8 cellular contexts compared by ENCODE assay signal in the genomic region with DNA sequence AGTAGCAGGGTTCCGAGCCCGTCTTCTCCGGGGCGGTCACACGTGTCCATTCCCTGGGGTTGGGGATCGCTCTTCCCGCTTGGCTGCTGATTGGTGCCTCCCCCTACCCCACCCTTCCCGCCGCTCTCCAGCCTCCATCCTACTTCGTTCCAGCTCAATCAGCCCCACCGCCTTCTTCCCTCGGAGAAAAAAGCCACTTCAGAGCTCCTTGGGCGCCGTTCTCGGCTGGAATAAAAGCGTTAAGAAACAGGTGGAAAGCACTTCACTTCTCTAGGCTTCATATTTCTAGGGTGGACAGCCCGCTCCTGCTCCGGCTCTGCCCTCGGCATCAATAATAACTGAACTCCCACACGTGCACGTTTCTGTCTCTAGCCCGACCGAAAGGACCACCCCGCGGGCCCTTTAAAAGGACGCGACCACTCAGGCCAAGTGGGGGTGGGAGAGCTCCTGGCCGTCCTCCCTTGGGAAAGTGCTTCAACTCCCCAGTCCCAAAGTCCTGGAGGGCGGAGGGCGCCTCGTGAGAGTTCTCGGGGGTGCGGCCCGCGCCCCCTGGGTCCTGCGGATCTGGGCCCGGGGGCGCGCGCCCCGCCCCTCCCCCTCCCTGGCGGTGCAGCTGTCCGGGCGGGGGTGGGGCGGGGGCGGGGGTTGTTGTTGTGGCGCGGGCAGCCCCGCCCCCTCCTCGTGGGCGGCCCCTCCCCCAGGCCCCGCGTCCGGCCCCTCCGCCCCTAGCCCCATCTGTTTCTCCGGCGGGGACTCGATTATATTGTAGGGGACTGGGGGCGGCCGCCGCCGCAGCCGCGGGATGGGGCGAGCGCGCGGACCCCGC. TPM values are rescaled to one million over a fixed set of nuclear protein-coding genes. Genes with fewer than 3 reads are reported as not detected.
DNase-seq lines count a peak whose midpoint lies in the region; ATAC-seq, FAIRE-seq and TF ChIP-seq lines count a peak whose summit lies in the region.

CECR2 (plus strand) TSS at position 734 of the 826 bp plus-strand sequence. CDS start 324 bp downstream, outside the sequence.

- H3K4me2 ChIP-seq in fibroblast of lung (ENCODE audit: extremely low read depth, insufficient read depth, low read length): peak within 1 kb of the TSS; percentile 44

- DNase-seq in D721Med (ENCODE audit: insufficient read length, low spot score) (peak; percentile 51), LoVo (ENCODE audit: low spot score) (peak; percentile 31), fibroblast of lung (ENCODE audit: low read depth in 2 of 2) (peak; percentile 10 to 61), GM19240 (ENCODE audit: insufficient read length, low spot score) (no peak)
- DNase-seq in T-helper 2 cell treated with Interferon-gamma antibody and Interleukin-4, amounts not matched to agents 5 μg/mL and 100 μg/mL, for 36 hours (ENCODE audit: low spot score): no peak
- DNase-seq in naive thymus-derived CD8-positive, alpha-beta T cell: peak in 2 of 10 donors; percentile 7 to 16

- peaks cover 31% of the 10 kb centered on the region for H3K27me3 ChIP-seq in fibroblast of lung (ENCODE audit: control insufficient read depth, insufficient read depth, low read length)

- H2AFZ ChIP-seq in fibroblast of lung (ENCODE audit: low read length): no peak within 1 kb of the TSS

- H3K9ac ChIP-seq in fibroblast of lung (ENCODE audit: insufficient read depth, low read length): no peak within 1 kb of the TSS

- no peaks in the 10 kb centered on the region for H3K36me3 Mint-ChIP-seq in T-helper 2 cell treated with Interferon-gamma antibody and Interleukin-4, amounts not matched to agents 5 μg/mL and 100 μg/mL, for 36 hours (ENCODE audit: low read depth)
- peaks cover 0 to 6% (median 3%) of the 10 kb centered on the region in 3 donors for H3K36me3 Mint-ChIP-seq in naive thymus-derived CD8-positive, alpha-beta T cell

- no peak for TF ChIP-seq CTCF in D721Med (IDR thresholded peaks at IDR 0.05; ENCODE audit: insufficient read depth, missing control alignments)
- no peak for TF ChIP-seq CTCF in fibroblast of lung (conservative IDR thresholded peaks at IDR 0.05 in 1 of 2, IDR thresholded peaks at IDR 0.05 in 1 of 2; ENCODE audit: low read depth in 1 of 2, low read length in 2 of 2)

- ATAC-seq in naive thymus-derived CD8-positive, alpha-beta T cell: peak in 1 of 2 donors; percentile 20
- ATAC-seq in HG03521 (IDR thresholded peaks at IDR 0.05; ENCODE audit: unreplicated experiment) (no peak), esophagus mucosa (no peak)

- H3K27ac Mint-ChIP-seq in T-helper 2 cell treated with Interferon-gamma antibody and Interleukin-4, amounts not matched to agents 5 μg/mL and 100 μg/mL, for 36 hours: peak within 1 kb of the TSS; percentile 15
- H3K27ac Mint-ChIP-seq in naive thymus-derived CD8-positive, alpha-beta T cell: peak within 1 kb of the TSS in 3 of 10 donors; percentile 22 to 48 (median 37)

- no peaks in the 10 kb centered on the region for H3K9me3 ChIP-seq in fibroblast of lung (ENCODE audit: control insufficient read depth, insufficient read depth, low read depth, low read length)

- peak within 1 kb of the TSS; percentile 74 for H3K4me3 Mint-ChIP-seq in T-helper 2 cell treated with Interferon-gamma antibody and Interleukin-4, amounts not matched to agents 5 μg/mL and 100 μg/mL, for 36 hours
- peak within 1 kb of the TSS; percentile 67 to 91 (median 80) for H3K4me3 Mint-ChIP-seq in naive thymus-derived CD8-positive, alpha-beta T cell

- no peaks in the 10 kb centered on the region for H3K4me1 ChIP-seq in fibroblast of lung (ENCODE audit: control insufficient read depth, extremely low read depth, insufficient read depth, low read length)

- FAIRE-seq in D721Med (lab: Jason Lieb, UNC): no peak

- peaks cover 14% of the 10 kb centered on the region for H3K4me1 Mint-ChIP-seq in T-helper 2 cell treated with Interferon-gamma antibody and Interleukin-4, amounts not matched to agents 5 μg/mL and 100 μg/mL, for 36 hours (ENCODE audit: low read depth)
- H3K4me1 Mint-ChIP-seq in naive thymus-derived CD8-positive, alpha-beta T cell: peaks cover 19 to 34% (median 28%) of the 10 kb centered on the region in 4 donors

- H3K27me3 Mint-ChIP-seq in T-helper 2 cell treated with Interferon-gamma antibody and Interleukin-4, amounts not matched to agents 5 μg/mL and 100 μg/mL, for 36 hours (ENCODE audit: low read depth): peaks cover 55% of the 10 kb centered on the region
- H3K27me3 Mint-ChIP-seq in naive thymus-derived CD8-positive, alpha-beta T cell: peaks cover 34 to 61% (median 54%) of the 10 kb centered on the region in 5 donors

- no peak within 1 kb of the TSS for H3K27ac ChIP-seq in fibroblast of lung (ENCODE audit: insufficient read depth, low read length)

- H3K36me3 ChIP-seq in fibroblast of lung (ENCODE audit: control insufficient read depth, insufficient read depth, low read length): no peaks in the 10 kb centered on the region

- H3K9me3 Mint-ChIP-seq in T-helper 2 cell treated with Interferon-gamma antibody and Interleukin-4, amounts not matched to agents 5 μg/mL and 100 μg/mL, for 36 hours: no peaks in the 10 kb centered on the region
- peaks cover 0 to 3% (median 0%) of the 10 kb centered on the region in 9 donors for H3K9me3 Mint-ChIP-seq in naive thymus-derived CD8-positive, alpha-beta T cell

- H3K4me3 ChIP-seq in fibroblast of lung (replicated peaks in 1 of 4; ENCODE audit: control extremely low read depth in 1 of 4, insufficient read depth in 1 of 4, low read depth in 3 of 4, low read length in 4 of 4): peak within 1 kb of the TSS in 1 of 4 experiments; percentile 79

- no peaks in the 10 kb centered on the region for H3K79me2 ChIP-seq in fibroblast of lung (ENCODE audit: control insufficient read depth, insufficient read depth, low read length)

- POLR2A ChIA-PET in naive thymus-derived CD8-positive, alpha-beta T cell (lab: Charles Lee): interaction anchor here (0.6 to 0.8 kb wide), 2 partner anchors 150 to 782 kb away, joined by 3 to 5 read pairs; partner anchors contain the start of gene ADA2

- H4K20me1 ChIP-seq in fibroblast of lung (ENCODE audit: control insufficient read depth, extremely low read depth, insufficient read depth, low read length): no peaks in the 10 kb centered on the region

RNA-seq across cellular contexts. Expression of gene CECR2, which starts in this region (rescaled TPM):
- total RNA-seq in fibroblast of lung (under 0.01 and 0.51 TPM in 2 replicates), esophagus mucosa (0.40 TPM)
- 0.05 and 0.09 TPM in 2 replicates for polyA plus RNA-seq in fibroblast of lung
- polyA plus RNA-seq in fibroblast of lung (2012): 0.01 and 0.05 TPM in 2 replicates
- polyA minus RNA-seq in fibroblast of lung (ENCODE audit: low replicate concordance): not detected in 2 replicates
- total RNA-seq in naive thymus-derived CD8-positive, alpha-beta T cell: under 1 TPM; 0.10 to 0.14 TPM
- not detected for polyA plus RNA-seq in naive thymus-derived CD8-positive, alpha-beta T cell

Comparison
In these comparisons a context has a peak if more than half of its experiments do, and no peak if none do; other contexts are left out.
1. Peak in DNase-seq and H3K4me2 ChIP-seq in fibroblast of lung; RNA of the gene not detected or under 1 TPM.
2. DNase-seq: peak in D721Med (single experiment) and LoVo (single experiment); none in T-helper 2 cell treated with Interferon-gamma antibody and Interleukin-4, amounts not matched to agents 5 μg/mL and 100 μg/mL, for 36 hours (single experiment) and GM19240 (single experiment).